ENCODE assay signal across 1 cellular context in the genomic region with DNA sequence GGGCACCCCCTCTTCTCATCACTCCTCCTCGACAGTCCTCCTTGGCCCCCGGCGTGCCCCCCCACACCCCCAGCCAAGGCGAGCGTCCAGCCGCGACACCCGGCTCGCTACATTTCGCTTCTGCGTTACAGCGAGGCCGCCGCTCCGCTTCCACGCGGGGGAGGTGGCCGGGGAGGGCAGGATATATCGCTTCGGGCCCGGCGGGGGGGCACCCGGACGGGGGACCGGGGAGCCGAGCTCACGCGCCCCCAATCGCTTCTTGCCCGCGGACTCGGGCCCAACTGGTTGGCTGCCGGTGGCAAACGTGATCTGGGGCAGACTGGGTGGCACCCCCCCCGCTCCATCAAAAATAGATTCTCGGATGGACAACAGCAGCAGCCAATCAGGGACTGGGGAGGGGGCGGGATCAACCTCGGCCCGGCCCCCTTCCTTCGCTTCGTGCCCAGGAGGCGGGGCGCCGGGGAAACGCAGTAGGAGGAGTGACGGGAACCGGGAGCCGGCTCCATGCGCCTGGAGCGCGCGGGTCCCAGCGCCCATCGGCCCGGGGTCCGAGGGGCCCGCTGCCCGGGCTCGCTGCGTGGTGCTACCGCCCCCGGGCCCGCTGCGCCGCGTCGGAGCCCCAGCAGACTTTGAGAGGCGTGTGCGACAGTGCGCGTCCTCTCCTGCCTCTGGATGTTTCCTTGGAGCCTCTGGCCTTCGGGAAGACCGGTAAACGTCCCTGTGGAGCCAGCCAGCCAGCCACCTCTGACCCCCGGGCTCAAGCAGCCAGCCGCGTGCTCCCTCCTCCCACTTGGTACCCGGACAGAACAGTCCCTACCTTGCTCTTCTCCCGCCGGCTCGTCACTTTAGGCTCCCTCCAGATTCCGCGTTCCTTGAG.
TF ChIP-seq lines count a peak whose summit lies in the region.

A gene (minus strand): TSS at position 321 of the 877 bp plus-strand sequence. CDS start 2,757 bp downstream, outside the sequence.

TF ChIP-seq in GM12878, 131 proteins besides CTCF, POLR2A, EP300 and RAD21 (continued from another document):
- TF ChIP-seq, protein P1, sequence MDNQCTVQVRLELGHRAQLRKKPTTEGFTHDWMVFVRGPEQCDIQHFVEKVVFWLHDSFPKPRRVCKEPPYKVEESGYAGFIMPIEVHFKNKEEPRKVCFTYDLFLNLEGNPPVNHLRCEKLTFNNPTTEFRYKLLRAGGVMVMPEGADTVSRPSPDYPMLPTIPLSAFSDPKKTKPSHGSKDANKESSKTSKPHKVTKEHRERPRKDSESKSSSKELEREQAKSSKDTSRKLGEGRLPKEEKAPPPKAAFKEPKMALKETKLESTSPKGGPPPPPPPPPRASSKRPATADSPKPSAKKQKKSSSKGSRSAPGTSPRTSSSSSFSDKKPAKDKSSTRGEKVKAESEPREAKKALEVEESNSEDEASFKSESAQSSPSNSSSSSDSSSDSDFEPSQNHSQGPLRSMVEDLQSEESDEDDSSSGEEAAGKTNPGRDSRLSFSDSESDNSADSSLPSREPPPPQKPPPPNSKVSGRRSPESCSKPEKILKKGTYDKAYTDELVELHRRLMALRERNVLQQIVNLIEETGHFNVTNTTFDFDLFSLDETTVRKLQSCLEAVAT (IDR thresholded peaks at IDR 0.05): no peak
- TF ChIP-seq STAT3 (IDR thresholded peaks at IDR 0.05; ENCODE audit: low read depth, low read length): no peak
- TF ChIP-seq BRCA1 (IDR thresholded peaks at IDR 0.05; ENCODE audit: low read depth, low read length): no peak
- no peak for TF ChIP-seq SIN3A (IDR thresholded peaks at IDR 0.05; ENCODE audit: low read depth, low read length)
- TF ChIP-seq HCFC1 (IDR thresholded peaks at IDR 0.05; ENCODE audit: low read length): peak; percentile 23; the same call in 1 of the 2 replicates
- TF ChIP-seq, protein P2, sequence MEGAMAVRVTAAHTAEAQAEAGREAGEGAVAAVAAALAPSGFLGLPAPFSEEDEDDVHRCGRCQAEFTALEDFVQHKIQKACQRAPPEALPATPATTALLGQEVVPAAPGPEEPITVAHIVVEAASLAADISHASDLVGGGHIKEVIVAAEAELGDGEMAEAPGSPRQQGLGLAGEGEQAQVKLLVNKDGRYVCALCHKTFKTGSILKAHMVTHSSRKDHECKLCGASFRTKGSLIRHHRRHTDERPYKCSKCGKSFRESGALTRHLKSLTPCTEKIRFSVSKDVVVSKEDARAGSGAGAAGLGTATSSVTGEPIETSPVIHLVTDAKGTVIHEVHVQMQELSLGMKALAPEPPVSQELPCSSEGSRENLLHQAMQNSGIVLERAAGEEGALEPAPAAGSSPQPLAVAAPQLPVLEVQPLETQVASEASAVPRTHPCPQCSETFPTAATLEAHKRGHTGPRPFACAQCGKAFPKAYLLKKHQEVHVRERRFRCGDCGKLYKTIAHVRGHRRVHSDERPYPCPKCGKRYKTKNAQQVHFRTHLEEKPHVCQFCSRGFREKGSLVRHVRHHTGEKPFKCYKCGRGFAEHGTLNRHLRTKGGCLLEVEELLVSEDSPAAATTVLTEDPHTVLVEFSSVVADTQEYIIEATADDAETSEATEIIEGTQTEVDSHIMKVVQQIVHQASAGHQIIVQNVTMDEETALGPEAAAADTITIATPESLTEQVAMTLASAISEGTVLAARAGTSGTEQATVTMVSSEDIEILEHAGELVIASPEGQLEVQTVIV (IDR thresholded peaks at IDR 0.05; ENCODE audit: borderline replicate concordance, partially characterized antibody): no peak
- TF ChIP-seq, protein P3, sequence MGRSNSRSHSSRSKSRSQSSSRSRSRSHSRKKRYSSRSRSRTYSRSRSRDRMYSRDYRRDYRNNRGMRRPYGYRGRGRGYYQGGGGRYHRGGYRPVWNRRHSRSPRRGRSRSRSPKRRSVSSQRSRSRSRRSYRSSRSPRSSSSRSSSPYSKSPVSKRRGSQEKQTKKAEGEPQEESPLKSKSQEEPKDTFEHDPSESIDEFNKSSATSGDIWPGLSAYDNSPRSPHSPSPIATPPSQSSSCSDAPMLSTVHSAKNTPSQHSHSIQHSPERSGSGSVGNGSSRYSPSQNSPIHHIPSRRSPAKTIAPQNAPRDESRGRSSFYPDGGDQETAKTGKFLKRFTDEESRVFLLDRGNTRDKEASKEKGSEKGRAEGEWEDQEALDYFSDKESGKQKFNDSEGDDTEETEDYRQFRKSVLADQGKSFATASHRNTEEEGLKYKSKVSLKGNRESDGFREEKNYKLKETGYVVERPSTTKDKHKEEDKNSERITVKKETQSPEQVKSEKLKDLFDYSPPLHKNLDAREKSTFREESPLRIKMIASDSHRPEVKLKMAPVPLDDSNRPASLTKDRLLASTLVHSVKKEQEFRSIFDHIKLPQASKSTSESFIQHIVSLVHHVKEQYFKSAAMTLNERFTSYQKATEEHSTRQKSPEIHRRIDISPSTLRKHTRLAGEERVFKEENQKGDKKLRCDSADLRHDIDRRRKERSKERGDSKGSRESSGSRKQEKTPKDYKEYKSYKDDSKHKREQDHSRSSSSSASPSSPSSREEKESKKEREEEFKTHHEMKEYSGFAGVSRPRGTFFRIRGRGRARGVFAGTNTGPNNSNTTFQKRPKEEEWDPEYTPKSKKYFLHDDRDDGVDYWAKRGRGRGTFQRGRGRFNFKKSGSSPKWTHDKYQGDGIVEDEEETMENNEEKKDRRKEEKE (IDR thresholded peaks at IDR 0.05): no peak
- TF ChIP-seq CREM (IDR thresholded peaks at IDR 0.05; ENCODE audit: low read depth): no peak
- TF ChIP-seq RBBP5 (conservative IDR thresholded peaks at IDR 0.05): no peak
- TF ChIP-seq, protein P4, sequence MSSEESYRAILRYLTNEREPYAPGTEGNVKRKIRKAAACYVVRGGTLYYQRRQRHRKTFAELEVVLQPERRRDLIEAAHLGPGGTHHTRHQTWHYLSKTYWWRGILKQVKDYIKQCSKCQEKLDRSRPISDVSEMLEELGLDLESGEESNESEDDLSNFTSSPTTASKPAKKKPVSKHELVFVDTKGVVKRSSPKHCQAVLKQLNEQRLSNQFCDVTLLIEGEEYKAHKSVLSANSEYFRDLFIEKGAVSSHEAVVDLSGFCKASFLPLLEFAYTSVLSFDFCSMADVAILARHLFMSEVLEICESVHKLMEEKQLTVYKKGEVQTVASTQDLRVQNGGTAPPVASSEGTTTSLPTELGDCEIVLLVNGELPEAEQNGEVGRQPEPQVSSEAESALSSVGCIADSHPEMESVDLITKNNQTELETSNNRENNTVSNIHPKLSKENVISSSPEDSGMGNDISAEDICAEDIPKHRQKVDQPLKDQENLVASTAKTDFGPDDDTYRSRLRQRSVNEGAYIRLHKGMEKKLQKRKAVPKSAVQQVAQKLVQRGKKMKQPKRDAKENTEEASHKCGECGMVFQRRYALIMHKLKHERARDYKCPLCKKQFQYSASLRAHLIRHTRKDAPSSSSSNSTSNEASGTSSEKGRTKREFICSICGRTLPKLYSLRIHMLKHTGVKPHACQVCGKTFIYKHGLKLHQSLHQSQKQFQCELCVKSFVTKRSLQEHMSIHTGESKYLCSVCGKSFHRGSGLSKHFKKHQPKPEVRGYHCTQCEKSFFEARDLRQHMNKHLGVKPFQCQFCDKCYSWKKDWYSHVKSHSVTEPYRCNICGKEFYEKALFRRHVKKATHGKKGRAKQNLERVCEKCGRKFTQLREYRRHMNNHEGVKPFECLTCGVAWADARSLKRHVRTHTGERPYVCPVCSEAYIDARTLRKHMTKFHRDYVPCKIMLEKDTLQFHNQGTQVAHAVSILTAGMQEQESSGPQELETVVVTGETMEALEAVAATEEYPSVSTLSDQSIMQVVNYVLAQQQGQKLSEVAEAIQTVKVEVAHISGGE (CRISPR knock-in tag; IDR thresholded peaks at IDR 0.05): no peak
- peak; percentile 79 for TF ChIP-seq SP1 (IDR thresholded peaks at IDR 0.05; ENCODE audit: low read depth, low read length)
- TF ChIP-seq TCF3 (IDR thresholded peaks at IDR 0.05; ENCODE audit: borderline replicate concordance, insufficient read depth, low read depth, low read length): no peak
- TF ChIP-seq, protein P5, sequence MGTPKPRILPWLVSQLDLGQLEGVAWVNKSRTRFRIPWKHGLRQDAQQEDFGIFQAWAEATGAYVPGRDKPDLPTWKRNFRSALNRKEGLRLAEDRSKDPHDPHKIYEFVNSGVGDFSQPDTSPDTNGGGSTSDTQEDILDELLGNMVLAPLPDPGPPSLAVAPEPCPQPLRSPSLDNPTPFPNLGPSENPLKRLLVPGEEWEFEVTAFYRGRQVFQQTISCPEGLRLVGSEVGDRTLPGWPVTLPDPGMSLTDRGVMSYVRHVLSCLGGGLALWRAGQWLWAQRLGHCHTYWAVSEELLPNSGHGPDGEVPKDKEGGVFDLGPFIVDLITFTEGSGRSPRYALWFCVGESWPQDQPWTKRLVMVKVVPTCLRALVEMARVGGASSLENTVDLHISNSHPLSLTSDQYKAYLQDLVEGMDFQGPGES (IDR thresholded peaks at IDR 0.05): no peak; the same call in 1 of the 2 replicates
- TF ChIP-seq NR2C1 (IDR thresholded peaks at IDR 0.05): no peak
- peak; percentile 68; the same call in 1 of the 2 replicates for TF ChIP-seq CHD2 (IDR thresholded peaks at IDR 0.05; ENCODE audit: borderline replicate concordance, low read depth, low read length)
